In the genomic region with DNA sequence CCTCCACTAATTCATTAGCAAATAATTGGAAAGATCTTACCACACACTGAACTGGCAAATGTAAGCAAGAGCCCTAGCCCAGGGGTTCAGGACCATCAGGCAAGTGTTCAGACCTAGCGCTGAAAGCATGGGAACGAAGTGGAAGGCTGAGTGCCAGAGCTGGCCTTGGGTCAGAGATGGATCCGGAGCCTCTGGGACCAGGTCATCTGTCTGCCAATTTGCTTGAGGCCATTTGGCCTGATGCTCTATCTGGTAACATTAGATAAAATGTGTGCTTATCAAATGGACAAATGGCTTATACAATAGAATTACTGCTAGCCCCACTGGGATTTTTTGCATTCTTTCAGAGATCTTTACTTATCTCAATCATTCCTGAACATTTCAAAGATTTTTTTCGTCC, we compare ENCODE assay signal across 24 cellular contexts. TPM values are rescaled to one million over a fixed set of nuclear protein-coding genes. Genes with fewer than 3 reads are reported as not detected.
"Had no signal": no experiment of that assay in that cellular context is flagged by ENCODE, and none has a peak within 500 bp of the region (broad histone marks: within the 10 kb centered on the region; RNA-seq: fewer than 3 reads in every experiment).

No MANE protein-coding gene starts in this region.

- H3K36me3 ChIP-seq: colonic mucosa, esophagus squamous epithelium, spleen, tibial nerve had no signal

- H3K4me3 ChIP-seq: colonic mucosa, esophagus squamous epithelium, mucosa of descending colon, spleen, testis, tibial nerve had no signal

- H3K4me1 ChIP-seq: colonic mucosa, esophagus squamous epithelium, foreskin keratinocyte, testis had no signal

- ATAC-seq: foreskin keratinocyte; mucosa of descending colon; naive thymus-derived CD8-positive, alpha-beta T cell; stimulated activated memory B cell treated with anti-CD40 and anti-IgM and Interleukin-4, amounts not matched to agents 10 μg/mL and 1 μg/mL and 100 μg/mL, for 72 hours had no signal

- H3K27ac ChIP-seq: colonic mucosa, esophagus squamous epithelium, foreskin keratinocyte, spleen, testis, tibial nerve had no signal

- H3K9me3 ChIP-seq: colonic mucosa, esophagus squamous epithelium, mucosa of descending colon, spleen, testis, tibial nerve had no signal

- DNase-seq: cerebellar nuclear complex; colonic mucosa; dermis blood vessel endothelial cell; esophagus squamous epithelium; foreskin keratinocyte; head of caudate nucleus; mammary epithelial cell; mucosa of descending colon; naive thymus-derived CD8-positive, alpha-beta T cell; posterior cingulate gyrus; spleen; stimulated activated CD4-positive, alpha-beta T cell treated with anti-CD3 and anti-CD28 coated beads, Interleukin-15, amount 100 ng/mL, for 24 hours; stimulated activated CD4-positive, alpha-beta T cell treated with anti-CD3 and anti-CD28 coated beads, Interleukin-1b, Interleukin-23, amount 100 ng/mL, for 48 hours; stimulated activated CD4-positive, alpha-beta T cell treated with anti-CD3 and anti-CD28 coated beads, Interleukin-4, amount 100 ng/mL, for 24 hours; testis had no signal

- H3K27me3 ChIP-seq: colonic mucosa, esophagus squamous epithelium, spleen, testis, tibial nerve had no signal

RNA-seq across cellular contexts. Expression of a gene that starts 1.4 kb away (rescaled TPM):
- total RNA-seq: dermis blood vessel endothelial cell; epithelial cell of proximal tubule; esophagus squamous epithelium; foreskin keratinocyte; mammary epithelial cell; naive thymus-derived CD8-positive, alpha-beta T cell; osteocyte; pulmonary artery endothelial cell; skeletal muscle tissue; spleen; subcutaneous adipose tissue; tibial nerve had no signal
- polyA plus RNA-seq: foreskin keratinocyte, keratinocyte, mammary epithelial cell, neural cell, spleen had no signal
